16 cellular contexts compared by ENCODE assay signal in the genomic region with DNA sequence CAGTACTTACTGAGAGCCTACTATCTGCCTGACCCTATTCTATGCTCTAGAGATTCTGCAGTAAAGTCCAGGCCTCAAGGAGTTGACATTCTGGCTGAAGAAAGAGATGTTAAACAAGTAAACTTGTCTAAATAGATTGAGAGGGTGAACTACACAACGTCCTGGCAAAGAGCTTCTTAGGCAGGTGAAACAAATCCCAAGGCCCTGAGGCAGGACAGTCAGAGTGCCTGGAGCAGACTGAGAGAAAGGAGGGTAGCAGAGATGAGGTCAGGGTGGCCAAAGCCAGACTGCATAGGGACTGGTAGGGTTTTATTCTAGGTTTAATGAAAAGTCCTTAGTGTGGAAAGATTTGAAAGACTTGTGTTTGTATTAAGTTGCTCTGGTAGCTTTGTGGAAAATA.
DNase-seq lines count a peak whose midpoint lies in the region; ATAC-seq, FAIRE-seq and TF ChIP-seq lines count a peak whose summit lies in the region.
"Had no signal": no experiment of that assay in that cellular context is flagged by ENCODE, and none has a peak within 500 bp of the region (broad histone marks: within the 10 kb centered on the region; RNA-seq: fewer than 3 reads in every experiment).

No MANE protein-coding gene starts in this region.

- no peak for TF ChIP-seq POLR2A in K562 (conservative IDR thresholded peaks at IDR 0.05)

- H3K27ac ChIP-seq in MM.1S (ENCODE audit: low read length) (no peak overlapping the region), OCI-LY7 (ENCODE audit: low read depth, low read length, poor library complexity, severe bottlenecking) (no peak overlapping the region), K562 (ENCODE audit: extremely low read depth, low read depth, low read length) (no peak overlapping the region), parathyroid adenoma (no peak overlapping the region)
- no peak overlapping the region for H3K27ac ChIP-seq in CD4-positive, alpha-beta T cell (ENCODE audit: low read depth, low read length)

- H3K9me3 Mint-ChIP-seq in CD4-positive, alpha-beta T cell, result no peaks in the 10 kb centered on the region
- H3K9me3 Mint-ChIP-seq: CD8-positive, alpha-beta T cell had no signal

- no peaks in the 10 kb centered on the region for H3K79me2 ChIP-seq in MM.1S (ENCODE audit: low read length)
- H3K79me2 ChIP-seq in OCI-LY7 (ENCODE audit: insufficient read depth, low read depth, low read length), result no peaks in the 10 kb centered on the region
- no peaks in the 10 kb centered on the region for H3K79me2 ChIP-seq in K562 (ENCODE audit: control insufficient read depth, insufficient read depth, low read length)
- no peaks in the 10 kb centered on the region for H3K79me2 ChIP-seq in parathyroid adenoma

- FAIRE-seq in K562 (lab: Jason Lieb, UNC), result no peak
- FAIRE-seq: G401.6, GM12892, H1 had no signal

- H3K27me3 ChIP-seq in MM.1S (replicated peaks; ENCODE audit: insufficient read depth, low read length), result no peaks in the 10 kb centered on the region
- no peaks in the 10 kb centered on the region for H3K27me3 ChIP-seq in K562 (ENCODE audit: control insufficient read depth in 2 of 2, insufficient read depth in 2 of 2, low read length in 2 of 2)
- H3K27me3 ChIP-seq in parathyroid adenoma (ENCODE audit: control insufficient read depth, insufficient read depth, low read length), result no peaks in the 10 kb centered on the region
- no peaks in the 10 kb centered on the region for H3K27me3 ChIP-seq in CD4-positive, alpha-beta T cell (ENCODE audit: control insufficient read depth, insufficient read depth, low read length)

- TF ChIP-seq CTCF in MM.1S (IDR thresholded peaks at IDR 0.05; ENCODE audit: low read length) (no peak), OCI-LY7 (conservative IDR thresholded peaks at IDR 0.05; ENCODE audit: low read length) (no peak), K562 (IDR thresholded peaks at IDR 0.05 in 2 of 3, conservative IDR thresholded peaks at IDR 0.05 in 1 of 3; ENCODE audit: insufficient read depth in 2 of 3, low read depth in 1 of 3, low read length in 3 of 3) (no peak), parathyroid adenoma (IDR thresholded peaks at IDR 0.05) (no peak)
- TF ChIP-seq CTCF in CD4-positive, alpha-beta T cell (IDR thresholded peaks at IDR 0.05), result no peak

- in situ Hi-C loops in K562 (cut with MboI), result no loop called here

- no peaks in the 10 kb centered on the region for H3K4me1 Mint-ChIP-seq in CD4-positive, alpha-beta T cell (ENCODE audit: low read depth)

- 5% methylated on average over 1 of the region's 1 CpG for WGBS in K562 (ENCODE audit: insufficient coverage, low coverage, missing lambda C conversion rate)

- intact Hi-C loops in OCI-LY7 (cut with micrococcal nuclease; ENCODE audit: unreplicated experiment), result no loop called here
- intact Hi-C loops in K562 (cut with micrococcal nuclease), result no loop called here
- intact Hi-C loops in CD4-positive, alpha-beta T cell (cut with DNase I, micrococcal nuclease), result no loop called here

- H3K4me1 ChIP-seq in MM.1S (ENCODE audit: low read length) (peaks cover 42% of the 10 kb centered on the region), OCI-LY7 (ENCODE audit: insufficient read depth, low read length, poor library complexity, severe bottlenecking) (peaks cover 19% of the 10 kb centered on the region), K562 (replicated peaks in 1 of 2; ENCODE audit: control insufficient read depth in 2 of 2, insufficient read depth in 2 of 2, low read length in 2 of 2) (peaks cover 5 to 14% of the 10 kb centered on the region in 2 experiments; a peak in 3 of 5 replicates), parathyroid adenoma (peaks cover 7% of the 10 kb centered on the region)
- H3K4me1 ChIP-seq: Caco-2 had no signal

- no peak for ATAC-seq in K562
- ATAC-seq in CD4-positive, alpha-beta T cell (ENCODE audit: poor library complexity), result no peak
- ATAC-seq: CD8-positive, alpha-beta T cell had no signal

- no peak overlapping the region for H3K4me3 Mint-ChIP-seq in CD4-positive, alpha-beta T cell
- H3K4me3 Mint-ChIP-seq: CD8-positive, alpha-beta T cell had no signal

- no peak overlapping the region for H3K27ac Mint-ChIP-seq in CD4-positive, alpha-beta T cell
- H3K27ac Mint-ChIP-seq: CD8-positive, alpha-beta T cell had no signal

- H3K36me3 ChIP-seq in MM.1S (replicated peaks; ENCODE audit: insufficient read depth, low read length), result no peaks in the 10 kb centered on the region
- H3K36me3 ChIP-seq in OCI-LY7 (ENCODE audit: insufficient read depth, low read length), result no peaks in the 10 kb centered on the region
- no peaks in the 10 kb centered on the region for H3K36me3 ChIP-seq in K562 (ENCODE audit: control insufficient read depth, insufficient read depth, low read length)
- no peaks in the 10 kb centered on the region for H3K36me3 ChIP-seq in parathyroid adenoma (ENCODE audit: control insufficient read depth, insufficient read depth, low read length)

- TF ChIP-seq RAD21 in K562 (CRISPR knock-in tag; conservative IDR thresholded peaks at IDR 0.05 in 1 of 2, IDR thresholded peaks at IDR 0.05 in 1 of 2), result no peak

- peak overlapping the region; percentile 36; the same call in 1 of the 2 replicates for H2AFZ ChIP-seq in MM.1S (ENCODE audit: low read length)
- peak overlapping the region; percentile 9; the same call in 1 of the 2 replicates for H2AFZ ChIP-seq in OCI-LY7 (ENCODE audit: low read length)
- H2AFZ ChIP-seq in K562 (ENCODE audit: low read depth, low read length), result peak overlapping the region; percentile 35
- H2AFZ ChIP-seq in parathyroid adenoma, result peak overlapping the region; percentile 62

- peaks cover 19% of the 10 kb centered on the region for H3F3A ChIP-seq in MM.1S (ENCODE audit: insufficient read depth, low read length)

- H3K9me2 ChIP-seq in MM.1S (replicated peaks; ENCODE audit: insufficient read depth, low read length) (no peaks in the 10 kb centered on the region), OCI-LY7 (ENCODE audit: insufficient read depth, low read length) (no peaks in the 10 kb centered on the region)

- H3K9ac ChIP-seq in MM.1S (ENCODE audit: low read length) (no peak overlapping the region), K562 (ENCODE audit: insufficient read depth in 1 of 2, low read depth in 2 of 2, low read length in 2 of 2) (no peak overlapping the region), parathyroid adenoma (no peak overlapping the region)

- peaks cover 12% of the 10 kb centered on the region for H3K27me3 Mint-ChIP-seq in CD4-positive, alpha-beta T cell

- H3K4me3 ChIP-seq in MM.1S (ENCODE audit: low read length), result no peak overlapping the region
- H3K4me3 ChIP-seq in OCI-LY7 (ENCODE audit: low read depth, low read length, poor library complexity, severe bottlenecking), result no peak overlapping the region
- H3K4me3 ChIP-seq in K562, result no peak overlapping the region
- H3K4me3 ChIP-seq in parathyroid adenoma (ENCODE audit: low read depth, low read length), result no peak overlapping the region

- BruUV-seq in OCI-LY7 (replicated peaks; lab: Mats Ljungman, UMichigan) (no TSS peak), K562 (replicated peaks; lab: Mats Ljungman, UMichigan) (no TSS peak)

- no peaks in the 10 kb centered on the region for H3K36me3 Mint-ChIP-seq in CD4-positive, alpha-beta T cell (ENCODE audit: low read depth)
- H3K36me3 Mint-ChIP-seq: CD8-positive, alpha-beta T cell had no signal

- H4K20me1 ChIP-seq in MM.1S (ENCODE audit: insufficient read depth, low read length), result no peaks in the 10 kb centered on the region
- H4K20me1 ChIP-seq in OCI-LY7 (ENCODE audit: insufficient read depth, low read length), result no peaks in the 10 kb centered on the region
- H4K20me1 ChIP-seq in K562 (replicated peaks; ENCODE audit: control insufficient read depth, insufficient read depth, low read length), result no peaks in the 10 kb centered on the region

- DNase-seq in MM.1S (no peak), OCI-LY7 (ENCODE audit: low spot score) (no peak), K562 (ENCODE audit: extremely low read depth in 1 of 4, low spot score in 3 of 4) (no peak), cortex of kidney (lab: John Stamatoyannopoulos, UW) (no peak)
- DNase-seq in CD4-positive, alpha-beta T cell, result no peak
- DNase-seq: C1 segment of cervical spinal cord; Caco-2; CD8-positive, alpha-beta T cell; DMS153; DND-41; H7; HCEC 1CT had no signal

- H3K4me2 ChIP-seq in MM.1S (ENCODE audit: low read depth, low read length), result no peak overlapping the region
- H3K4me2 ChIP-seq in OCI-LY7 (ENCODE audit: low read length), result no peak overlapping the region
- no peak overlapping the region for H3K4me2 ChIP-seq in K562 (ENCODE audit: insufficient read depth, low read length)
- H3K4me2 ChIP-seq in parathyroid adenoma (ENCODE audit: low read length), result no peak overlapping the region

- H3K9me1 ChIP-seq in K562 (ENCODE audit: control insufficient read depth, insufficient read depth, low read length), result no peaks in the 10 kb centered on the region

- POLR2A ChIA-PET in OCI-LY7 (lab: Charles Lee) (interaction anchor here (0.5 to 0.6 kb wide), 2 partner anchors 213 to 348 kb away, joined by 3 to 4 read pairs; no protein-coding TSS in a partner anchor), K562 (lab: Yijun Ruan, JAX) (no interaction called here)
- POLR2A ChIA-PET in CD4-positive, alpha-beta T cell (lab: Charles Lee), result no interaction called here

- CTCF ChIA-PET in OCI-LY7 (lab: Charles Lee; ENCODE audit: unreplicated experiment), result interaction anchor here (0.5 kb wide), 1 partner anchor 91 kb away, joined by 3 read pairs; no protein-coding TSS in a partner anchor
- CTCF ChIA-PET in K562 (lab: Yijun Ruan, JAX; ENCODE audit: low intra/inter-chr PET ratio), result no interaction called here
- CTCF ChIA-PET in CD4-positive, alpha-beta T cell (lab: Charles Lee), result interaction anchor here (0.6 kb wide), 1 partner anchor 1684 kb away, joined by 3 read pairs; no protein-coding TSS in a partner anchor

- H3K9me3 ChIP-seq in MM.1S (replicated peaks; ENCODE audit: insufficient read depth, low read length), result no peaks in the 10 kb centered on the region
- H3K9me3 ChIP-seq in OCI-LY7 (ENCODE audit: low read length), result no peaks in the 10 kb centered on the region
- no peaks in the 10 kb centered on the region for H3K9me3 ChIP-seq in K562 (replicated peaks; ENCODE audit: control insufficient read depth, insufficient read depth, low read depth, low read length)
- no peaks in the 10 kb centered on the region for H3K9me3 ChIP-seq in parathyroid adenoma (ENCODE audit: control insufficient read depth, low read length)
- no peaks in the 10 kb centered on the region for H3K9me3 ChIP-seq in CD4-positive, alpha-beta T cell (ENCODE audit: control insufficient read depth, low read length)
- H3K9me3 ChIP-seq: Caco-2 had no signal

- no peak for TF ChIP-seq EP300 in K562 (IDR thresholded peaks at IDR 0.05; ENCODE audit: low read length)

TF ChIP-seq in K562, 482 proteins besides CTCF, POLR2A, EP300 and RAD21 (continues in another document):
- TF ChIP-seq ZNF175 (CRISPR knock-in tag; IDR thresholded peaks at IDR 0.05; ENCODE audit: low read depth) (no peak), COPS2 (conservative IDR thresholded peaks at IDR 0.05) (no peak), ZC3H11A (IDR thresholded peaks at IDR 0.05; ENCODE audit: low read depth, low read length) (no peak), SUPT5H (IDR thresholded peaks at IDR 0.05) (no peak), ZFP1 (CRISPR knock-in tag; IDR thresholded peaks at IDR 0.05) (no peak), HEY1 (CRISPR knock-in tag; IDR thresholded peaks at IDR 0.05; ENCODE audit: borderline replicate concordance) (no peak)

Comparison
In these comparisons a context has a peak if more than half of its experiments do, and no peak if none do; other contexts are left out.
1. H2AFZ ChIP-seq: peak in every context shown above with its lines; median percentile 62 in parathyroid adenoma; 36 in MM.1S; 35 in K562; 9 in OCI-LY7.